18 cellular contexts compared by ENCODE assay signal in genomic region chr1:235736263-235736662, GRCh38.
DNase-seq lines count a peak whose midpoint lies in the region; ATAC-seq, FAIRE-seq and TF ChIP-seq lines count a peak whose summit lies in the region.
"Had no signal": no experiment of that assay in that cellular context is flagged by ENCODE, and none has a peak within 500 bp of the region (broad histone marks: within the 10 kb centered on the region; RNA-seq: fewer than 3 reads in every experiment).

No MANE protein-coding gene starts in this region.

- no peak overlapping the region for H3K27ac ChIP-seq in HepG2 (ENCODE audit: extremely low read length, insufficient read depth, low read length)
- H3K27ac ChIP-seq in coronary artery: no peak overlapping the region

- TF ChIP-seq POLR2A in HepG2 (IDR thresholded peaks at IDR 0.05; ENCODE audit: insufficient read depth in 1 of 2, low read depth in 2 of 2, low read length in 2 of 2): no peak

- intact Hi-C loops in HepG2 (cut with micrococcal nuclease; ENCODE audit: unreplicated experiment): no loop called here

- H3K4me1 ChIP-seq in HepG2 (ENCODE audit: insufficient read depth, low read length): peaks cover 13% of the 10 kb centered on the region

- BruUV-seq in HepG2 (replicated peaks; lab: Mats Ljungman, UMichigan): no TSS peak

- no peak for FAIRE-seq in HepG2 (lab: Jason Lieb, UNC)
- FAIRE-seq: HTR-8/SVneo had no signal

- H3K79me2 ChIP-seq in HepG2 (ENCODE audit: insufficient read depth, low read length): no peaks in the 10 kb centered on the region

- H3K27me3 ChIP-seq in HepG2 (ENCODE audit: control insufficient read depth in 1 of 2, insufficient read depth in 2 of 2, low read length in 2 of 2): no peaks in the 10 kb centered on the region

- in situ Hi-C loops in HepG2 (cut with HindIII; ENCODE audit: extremely low pct_ligation_motif_present, low pct_unique_long_range_greater_than_20kb): loop anchor here (10.0 kb wide), 1 partner anchor 221 kb away; no protein-coding TSS in a partner anchor

- TF ChIP-seq RAD21 in HepG2 (CRISPR knock-in tag; IDR thresholded peaks at IDR 0.05): no peak

- no peak overlapping the region for H2AFZ ChIP-seq in HepG2 (ENCODE audit: low read length)

- POLR2A ChIA-PET in HepG2 (lab: Yijun Ruan, JAX): no interaction called here

- H3K36me3 ChIP-seq in HepG2 (replicated peaks in 1 of 2; ENCODE audit: control insufficient read depth in 1 of 2, insufficient read depth in 2 of 2, low read length in 2 of 2): no peaks in the 10 kb centered on the region

- no peaks in the 10 kb centered on the region for H3K9me3 Mint-ChIP-seq in naive B cell

- no peaks in the 10 kb centered on the region for H3K27me3 Mint-ChIP-seq in naive B cell

- H3K4me2 ChIP-seq in HepG2 (ENCODE audit: low read depth, low read length): no peak overlapping the region

- no peaks in the 10 kb centered on the region for H4K20me1 ChIP-seq in HepG2 (ENCODE audit: insufficient read depth, low read length)

- CTCF ChIA-PET in HepG2 (lab: Yijun Ruan, JAX; ENCODE audit: low intra/inter-chr PET ratio, low total read pairs): no interaction called here

- H3K27ac Mint-ChIP-seq in naive B cell: peak overlapping the region in 4 of 6 donors; percentile 0 to 27 (median 13)

- no peaks in the 10 kb centered on the region for H3K9me3 ChIP-seq in HepG2 (ENCODE audit: low read length)

- no peak overlapping the region for H3K9ac ChIP-seq in HepG2 (ENCODE audit: insufficient read depth, low read depth, low read length)

- TF ChIP-seq EP300 in HepG2 (IDR thresholded peaks at IDR 0.05; ENCODE audit: low read depth in 2 of 2, low read length in 2 of 2): no peak
- no peak for TF ChIP-seq EP300 in HepG2 (CRISPR knock-in tag; IDR thresholded peaks at IDR 0.05; ENCODE audit: borderline replicate concordance)

- no peak overlapping the region for H3K4me3 Mint-ChIP-seq in naive B cell

- H3K4me1 Mint-ChIP-seq in naive B cell: no peaks in the 10 kb centered on the region

- peaks cover 28 to 36% of the 10 kb centered on the region in 2 donors for H3K36me3 Mint-ChIP-seq in naive B cell

- H3K4me3 ChIP-seq in HepG2 (replicated peaks in 1 of 3; ENCODE audit: insufficient read depth in 1 of 3, low read depth in 2 of 3, low read length in 3 of 3): no peak overlapping the region
- no peak overlapping the region for H3K4me3 ChIP-seq in coronary artery

- TF ChIP-seq CTCF in HepG2 (CRISPR knock-in tag; IDR thresholded peaks at IDR 0.05) (no peak), coronary artery (IDR thresholded peaks at IDR 0.05) (no peak)

- ATAC-seq in naive B cell (ENCODE audit: low read depth in 2 of 2) (no peak), HepG2 (no peak), HG03025 (IDR thresholded peaks at IDR 0.05; ENCODE audit: low FRiP score, unreplicated experiment) (no peak)
- ATAC-seq: Panc1 had no signal

- peak; percentile 14 for DNase-seq in NCI-H146 (lab: John Stamatoyannopoulos, UW)
- DNase-seq in NCI-H146 treated with DMSO at 0.1 percent for 48 hours (lab: John Stamatoyannopoulos, UW; ENCODE audit: unreplicated experiment): no peak
- peak; percentile 28 for DNase-seq in COLO829 (ENCODE audit: low spot score)
- DNase-seq in NCI-H69 (lab: John Stamatoyannopoulos, UW): peak; percentile 51
- DNase-seq in naive B cell: no peak
- DNase-seq in HepG2 (ENCODE audit: low spot score): no peak
- DNase-seq in coronary artery (ENCODE audit: low spot score): no peak
- DNase-seq: 8988T, DMS 273 treated with DMSO at 0.1 percent for 48 hours, NCI-H2029, NCI-H2171, NCI-H446, NCI-H774, Right ventricle myocardium superior, T-helper 2 cell had no signal

TF ChIP-seq in HepG2, 621 proteins besides CTCF, POLR2A, EP300 and RAD21:
- TF ChIP-seq SRSF9 (IDR thresholded peaks at IDR 0.05; ENCODE audit: borderline replicate concordance, insufficient read depth, low read depth, low read length, poor library complexity, severe bottlenecking) (no peak), NONO (IDR thresholded peaks at IDR 0.05) (no peak), NONO (CRISPR knock-in tag; conservative IDR thresholded peaks at IDR 0.05) (no peak), SMARCE1 (IDR thresholded peaks at IDR 0.05; ENCODE audit: borderline replicate concordance) (no peak), RXRB (CRISPR knock-in tag; IDR thresholded peaks at IDR 0.05; ENCODE audit: borderline replicate concordance) (no peak), ZNF224 (CRISPR knock-in tag; IDR thresholded peaks at IDR 0.05) (no peak), ATF6 (CRISPR knock-in tag; conservative IDR thresholded peaks at IDR 0.05) (no peak)

Comparison
In these comparisons a context has a peak if more than half of its experiments do, and no peak if none do; other contexts are left out.
1. DNase-seq: peak in NCI-H146 (single experiment), COLO829 (single experiment) and NCI-H69 (single experiment); none in NCI-H146 treated with DMSO at 0.1 percent for 48 hours (single experiment), naive B cell (single experiment), HepG2 (single experiment) and coronary artery (single experiment).